In the genomic region with DNA sequence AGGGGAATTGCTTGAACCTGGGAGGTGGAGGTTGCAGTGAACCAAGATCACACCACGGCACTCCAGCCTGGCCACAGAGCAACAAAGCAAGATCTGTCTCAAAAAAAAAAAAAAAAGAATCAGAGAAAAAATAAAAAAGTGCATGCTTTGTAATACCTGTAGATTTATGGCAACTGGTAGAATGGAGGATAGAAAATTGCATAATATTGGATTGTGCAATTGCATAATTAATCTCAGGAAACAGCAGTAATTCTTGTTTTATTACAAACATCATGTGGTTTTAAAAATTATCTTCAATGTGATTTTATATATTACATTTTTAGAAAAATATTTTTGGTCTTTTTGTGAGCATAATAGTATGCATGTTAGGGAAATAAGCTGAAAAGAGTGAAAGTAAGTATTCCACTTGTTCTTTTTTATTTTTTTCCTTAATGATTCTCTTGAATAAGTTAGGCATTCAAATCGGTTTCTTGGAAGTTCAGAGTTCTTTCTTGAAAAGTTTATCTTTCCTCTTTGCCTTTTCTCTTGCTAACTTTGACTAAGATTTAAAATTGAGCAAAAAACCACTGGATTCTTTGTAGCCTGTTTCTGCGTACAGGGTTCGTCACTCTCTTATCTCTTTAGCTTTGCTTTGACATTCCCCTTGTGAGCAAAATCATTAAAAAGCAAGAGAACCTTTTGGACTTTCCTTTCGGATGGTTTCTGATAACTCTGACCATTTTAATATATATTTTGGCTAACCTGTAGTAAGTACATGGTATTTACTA, we compare ENCODE assay signal across 12 cellular contexts.
"Had no signal": no experiment of that assay in that cellular context is flagged by ENCODE, and none has a peak within 500 bp of the region (broad histone marks: within the 10 kb centered on the region; RNA-seq: fewer than 3 reads in every experiment).

No MANE protein-coding gene starts in this region.

- H3K4me3 ChIP-seq: sigmoid colon, testis, upper lobe of right lung had no signal

- H3K9me3 ChIP-seq: sigmoid colon, testis, upper lobe of right lung had no signal

- DNase-seq: activated CD4-positive, alpha-beta T cell treated with anti-CD3 and anti-CD28 coated beads, Interleukin-2, amount 50 U/mL, for 1 hour; activated CD4-positive, CD25-positive, alpha-beta regulatory T cell; amygdala; effector memory CD8-positive, alpha-beta T cell; erythroblast; foreskin keratinocyte; natural killer cell; sigmoid colon; stimulated activated CD4-positive, alpha-beta T cell treated with anti-CD3 and anti-CD28 coated beads, Interleukin-2, amount 100 ng/mL, for 48 hours; stimulated activated naive CD8-positive, alpha-beta T cell treated with anti-CD3 and anti-CD28 coated beads, Interleukin-15, Interleukin-2, amounts not matched to agents 100 U/mL and 50 U/mL, for 24 hours; testis; upper lobe of right lung had no signal

- H3K27ac ChIP-seq: foreskin keratinocyte, sigmoid colon, testis, upper lobe of right lung had no signal

- ATAC-seq: effector memory CD8-positive, alpha-beta T cell; foreskin keratinocyte; natural killer cell; stimulated activated naive CD8-positive, alpha-beta T cell treated with anti-CD3 and anti-CD28 coated beads, Interleukin-15, Interleukin-2, amounts not matched to agents 100 U/mL and 50 U/mL, for 24 hours; upper lobe of right lung had no signal

- H3K27me3 ChIP-seq: foreskin keratinocyte, sigmoid colon, testis, upper lobe of right lung had no signal

- H3K4me1 ChIP-seq: foreskin keratinocyte, testis, upper lobe of right lung had no signal

- H3K36me3 ChIP-seq: sigmoid colon, upper lobe of right lung had no signal
